Comparison of ENCODE assay signal across 15 cellular contexts in genomic region chr10:114681542-114681941, GRCh38.
DNase-seq lines count a peak whose midpoint lies in the region; ATAC-seq lines count a peak whose summit lies in the region.
"Had no signal": no experiment of that assay in that cellular context is flagged by ENCODE, and none has a peak within 500 bp of the region (broad histone marks: within the 10 kb centered on the region; RNA-seq: fewer than 3 reads in every experiment).

No MANE protein-coding gene starts in this region.

- DNase-seq in ACHN (peak; percentile 76), NCI-H226 (peak; percentile 15), cerebellar cortex (ENCODE audit: low spot score) (peak; percentile 52), kidney tubule cell (ENCODE audit: low spot score) (peak; percentile 91), anterior cingulate cortex (lab: John Stamatoyannopoulos, UW) (no peak), NCI-H128 (lab: John Stamatoyannopoulos, UW; ENCODE audit: unreplicated experiment) (no peak)
- no peak for DNase-seq in activated CD4-positive, alpha-beta T cell treated with anti-CD3 and anti-CD28 coated beads, Interleukin-2, amount 50 U/mL, for 48 hours
- DNase-seq: activated B cell treated with CpG ODN at 0.5 μM for 24 hours; activated naive CD4-positive, alpha-beta T cell; effector memory CD4-positive, alpha-beta T cell; H7; NCI-H1694; PC-9; transverse colon had no signal

- in situ Hi-C loops in ACHN (cut with HindIII; ENCODE audit: low pct_ligation_motif_present, low pct_unique_long_range_greater_than_20kb, low sequenced_read_pairs): no loop called here

- no peak for ATAC-seq in HG03045 (IDR thresholded peaks at IDR 0.05; ENCODE audit: unreplicated experiment)

Comparison
In these comparisons a context has a peak if more than half of its experiments do, and no peak if none do; other contexts are left out.
1. DNase-seq: peak in ACHN (single experiment), NCI-H226 (single experiment), cerebellar cortex (single experiment) and kidney tubule cell (single experiment); none in activated CD4-positive, alpha-beta T cell treated with anti-CD3 and anti-CD28 coated beads, Interleukin-2, amount 50 U/mL, for 48 hours (0 of 2), anterior cingulate cortex (0 of 58) and NCI-H128 (single experiment).